ENCODE assay signal across 14 cellular contexts in genomic region chr19:20422216-20422615, GRCh38.
DNase-seq lines count a peak whose midpoint lies in the region; ATAC-seq, FAIRE-seq and TF ChIP-seq lines count a peak whose summit lies in the region.
"Had no signal": no experiment of that assay in that cellular context is flagged by ENCODE, and none has a peak within 500 bp of the region (broad histone marks: within the 10 kb centered on the region; RNA-seq: fewer than 3 reads in every experiment).

No MANE protein-coding gene starts in this region.

- H3K27ac ChIP-seq in astrocyte (ENCODE audit: low read depth, low read length), result no peak overlapping the region
- H3K27ac ChIP-seq in thoracic aorta, result peak overlapping the region in 1 of 2 donors; percentile 92
- H3K27ac ChIP-seq: SJCRH30 had no signal

- no peak overlapping the region for H3K4me3 Mint-ChIP-seq in activated naive CD8-positive, alpha-beta T cell
- no peak overlapping the region for H3K4me3 Mint-ChIP-seq in activated naive CD8-positive, alpha-beta T cell treated with anti-CD3 and anti-CD28 coated beads, Interleukin-2, amount 50 U/mL, for 24 hours
- peak overlapping the region; percentile 99 for H3K4me3 Mint-ChIP-seq in astrocyte (ENCODE audit: unreplicated experiment)
- H3K4me3 Mint-ChIP-seq in mesothelial cell of epicardium, result peak overlapping the region; percentile 95

- no peak overlapping the region for H3K9ac ChIP-seq in astrocyte (ENCODE audit: low read length)

- no peak for ATAC-seq in activated naive CD8-positive, alpha-beta T cell treated with anti-CD3 and anti-CD28 coated beads, Interleukin-2, amount 50 U/mL, for 24 hours
- ATAC-seq in thoracic aorta (ENCODE audit: insufficient number of reproducible peaks, low FRiP score, low read depth) (no peak), HG03469 (IDR thresholded peaks at IDR 0.05; ENCODE audit: unreplicated experiment) (no peak)

- H3K4me1 Mint-ChIP-seq in activated naive CD8-positive, alpha-beta T cell (ENCODE audit: low read depth), result peaks cover 10% of the 10 kb centered on the region
- peaks cover 4% of the 10 kb centered on the region for H3K4me1 Mint-ChIP-seq in activated naive CD8-positive, alpha-beta T cell treated with anti-CD3 and anti-CD28 coated beads, Interleukin-2, amount 50 U/mL, for 24 hours
- H3K4me1 Mint-ChIP-seq in astrocyte (ENCODE audit: low read depth, unreplicated experiment) (peaks cover 2% of the 10 kb centered on the region), mesothelial cell of epicardium (peaks cover 12% of the 10 kb centered on the region)

- H3K79me2 ChIP-seq in astrocyte (ENCODE audit: insufficient read depth, low read length), result no peaks in the 10 kb centered on the region

- no peaks in the 10 kb centered on the region for H3K4me1 ChIP-seq in astrocyte (ENCODE audit: insufficient read depth, low read length)
- peaks cover 4% of the 10 kb centered on the region in 2 donors for H3K4me1 ChIP-seq in thoracic aorta (ENCODE audit: control insufficient read depth in 1 of 2, low read depth in 2 of 2)
- H3K4me1 ChIP-seq: SJCRH30 had no signal

- no peak overlapping the region for H2AFZ ChIP-seq in astrocyte (ENCODE audit: low read depth, low read length)

- no peak for FAIRE-seq in astrocyte (lab: Jason Lieb, UNC)

- H3K4me2 ChIP-seq in astrocyte (ENCODE audit: low read length), result no peak overlapping the region

- TF ChIP-seq CTCF in astrocyte (IDR thresholded peaks at IDR 0.05; ENCODE audit: insufficient read depth, low read depth, low read length) (no peak), mesothelial cell of epicardium (IDR thresholded peaks at IDR 0.05; ENCODE audit: unreplicated experiment) (no peak), thoracic aorta (IDR thresholded peaks at IDR 0.05) (no peak)

- H3K4me3 ChIP-seq in astrocyte (ENCODE audit: insufficient read depth, low read depth, low read length) (no peak overlapping the region), thoracic aorta (peak overlapping the region; percentile 91)
- H3K4me3 ChIP-seq: SJCRH30 had no signal

- H3K9me3 ChIP-seq in astrocyte (ENCODE audit: insufficient read depth, low read depth, low read length), result no peaks in the 10 kb centered on the region
- H3K9me3 ChIP-seq in thoracic aorta, result no peaks in the 10 kb centered on the region
- H3K9me3 ChIP-seq: SJCRH30, tibial nerve had no signal

- no peaks in the 10 kb centered on the region for H3K27me3 Mint-ChIP-seq in activated naive CD8-positive, alpha-beta T cell
- peaks cover 3% of the 10 kb centered on the region for H3K27me3 Mint-ChIP-seq in activated naive CD8-positive, alpha-beta T cell treated with anti-CD3 and anti-CD28 coated beads, Interleukin-2, amount 50 U/mL, for 24 hours
- H3K27me3 Mint-ChIP-seq in astrocyte (ENCODE audit: low read depth, unreplicated experiment) (no peaks in the 10 kb centered on the region), mesothelial cell of epicardium (ENCODE audit: low read depth) (no peaks in the 10 kb centered on the region)

- no peak for DNase-seq in activated naive CD8-positive, alpha-beta T cell treated with anti-CD3 and anti-CD28 coated beads, Interleukin-2, amount 50 U/mL, for 24 hours
- no peak for DNase-seq in astrocyte (ENCODE audit: low read depth)
- DNase-seq in mesothelial cell of epicardium (ENCODE audit: low spot score in 2 of 2, unreplicated experiment in 2 of 2), result no peak
- no peak for DNase-seq in thoracic aorta (ENCODE audit: low spot score)
- DNase-seq in anterior cingulate cortex (lab: John Stamatoyannopoulos, UW), result no peak
- DNase-seq in activated gamma-delta T cell treated with Interleukin-2 at 50 U/mL for 16 hours, result no peak
- DNase-seq: DMS 273 treated with DMSO at 0.1 percent for 48 hours; MM.1S; occipital lobe; SJCRH30; stimulated activated CD4-positive, alpha-beta T cell treated with anti-CD3 and anti-CD28 coated beads, Interleukin-15, amount 100 ng/mL, for 24 hours had no signal

- H3K36me3 Mint-ChIP-seq in activated naive CD8-positive, alpha-beta T cell, result peaks cover 6% of the 10 kb centered on the region
- H3K36me3 Mint-ChIP-seq in activated naive CD8-positive, alpha-beta T cell treated with anti-CD3 and anti-CD28 coated beads, Interleukin-2, amount 50 U/mL, for 24 hours (ENCODE audit: low read depth), result peaks cover 46% of the 10 kb centered on the region
- H3K36me3 Mint-ChIP-seq in astrocyte (ENCODE audit: low read depth, unreplicated experiment), result peaks cover 16% of the 10 kb centered on the region
- H3K36me3 Mint-ChIP-seq in mesothelial cell of epicardium, result peaks cover 9% of the 10 kb centered on the region

- no peaks in the 10 kb centered on the region for H3K36me3 ChIP-seq in astrocyte (ENCODE audit: insufficient read depth, low read length)
- no peaks in the 10 kb centered on the region for H3K36me3 ChIP-seq in thoracic aorta
- H3K36me3 ChIP-seq: SJCRH30 had no signal

- no peaks in the 10 kb centered on the region for H4K20me1 ChIP-seq in astrocyte (ENCODE audit: insufficient read depth, low read length)

- peaks cover 4% of the 10 kb centered on the region for H3K9me3 Mint-ChIP-seq in activated naive CD8-positive, alpha-beta T cell (ENCODE audit: low read depth)
- peaks cover 12% of the 10 kb centered on the region for H3K9me3 Mint-ChIP-seq in activated naive CD8-positive, alpha-beta T cell treated with anti-CD3 and anti-CD28 coated beads, Interleukin-2, amount 50 U/mL, for 24 hours
- peaks cover 6% of the 10 kb centered on the region for H3K9me3 Mint-ChIP-seq in astrocyte (ENCODE audit: unreplicated experiment)
- no peaks in the 10 kb centered on the region for H3K9me3 Mint-ChIP-seq in mesothelial cell of epicardium

- peak overlapping the region; percentile 4 for H3K27ac Mint-ChIP-seq in activated naive CD8-positive, alpha-beta T cell
- H3K27ac Mint-ChIP-seq in activated naive CD8-positive, alpha-beta T cell treated with anti-CD3 and anti-CD28 coated beads, Interleukin-2, amount 50 U/mL, for 24 hours, result no peak overlapping the region
- no peak overlapping the region for H3K27ac Mint-ChIP-seq in astrocyte (ENCODE audit: unreplicated experiment)
- H3K27ac Mint-ChIP-seq in mesothelial cell of epicardium, result peak overlapping the region; percentile 99

- H3K27me3 ChIP-seq in astrocyte (ENCODE audit: insufficient read depth, low read length), result no peaks in the 10 kb centered on the region
- H3K27me3 ChIP-seq in thoracic aorta (replicated peaks; ENCODE audit: insufficient read depth), result no peaks in the 10 kb centered on the region
- H3K27me3 ChIP-seq: SJCRH30, tibial nerve had no signal

Comparison
In these comparisons a context has a peak if more than half of its experiments do, and no peak if none do; other contexts are left out.
1. H3K27ac Mint-ChIP-seq: peak in activated naive CD8-positive, alpha-beta T cell (single experiment) and mesothelial cell of epicardium (single experiment); none in activated naive CD8-positive, alpha-beta T cell treated with anti-CD3 and anti-CD28 coated beads, Interleukin-2, amount 50 U/mL, for 24 hours (single experiment) and astrocyte (single experiment).
2. H3K4me3 Mint-ChIP-seq: peak in astrocyte (single experiment) and mesothelial cell of epicardium (single experiment); none in activated naive CD8-positive, alpha-beta T cell (single experiment) and activated naive CD8-positive, alpha-beta T cell treated with anti-CD3 and anti-CD28 coated beads, Interleukin-2, amount 50 U/mL, for 24 hours (single experiment).